ENCODE assay signal across 12 cellular contexts in the genomic region with DNA sequence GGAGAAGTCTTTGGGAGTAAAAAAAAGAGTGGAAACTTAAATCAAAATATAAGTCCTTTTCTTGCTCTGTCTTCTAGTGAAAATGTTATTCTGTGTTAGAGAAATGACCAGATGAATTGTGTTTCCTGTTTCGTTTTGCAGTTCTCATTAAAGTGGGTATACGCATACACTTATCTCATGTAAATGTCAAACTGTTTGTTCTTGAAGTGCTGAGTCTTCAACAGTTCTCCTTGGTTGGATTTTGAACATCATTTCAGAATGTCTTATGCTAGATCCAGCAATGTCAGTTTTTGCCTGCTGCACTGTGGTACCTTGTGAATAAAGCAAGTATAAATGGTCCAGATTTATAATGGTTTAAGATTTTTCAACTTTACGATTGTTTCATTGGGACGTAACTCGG.
A peak's percentile ranks its signal among the peaks of the same experiment; 100 is the strongest.
DNase-seq lines count a peak whose midpoint lies in the region; ATAC-seq and TF ChIP-seq lines count a peak whose summit lies in the region.
"Had no signal": no experiment of that assay in that cellular context is flagged by ENCODE, and none has a peak within 500 bp of the region (broad histone marks: within the 10 kb centered on the region; RNA-seq: fewer than 3 reads in every experiment).

No MANE protein-coding gene starts in this region.

- H3K27me3 Mint-ChIP-seq in activated CD4-positive, alpha-beta T cell treated with anti-CD3 and anti-CD28 coated beads, Interleukin-2, amount 10 ng/mL, durations not matched to agents 7 days and 5 days: no peaks in the 10 kb centered on the region
- H3K27me3 Mint-ChIP-seq in stimulated activated naive CD8-positive, alpha-beta T cell treated with anti-CD3 and anti-CD28 coated beads, Interleukin-15, amount 100 ng/mL, for 72 hours: no peaks in the 10 kb centered on the region

- in situ Hi-C loops in Panc1 (cut with HindIII; ENCODE audit: low pct_unique_long_range_greater_than_20kb, low sequenced_read_pairs): no loop called here

- intact Hi-C loops in Panc1 (cut with micrococcal nuclease; ENCODE audit: unreplicated experiment): no loop called here

- H3K4me3 Mint-ChIP-seq in activated CD4-positive, alpha-beta T cell treated with anti-CD3 and anti-CD28 coated beads, Interleukin-2, amount 10 ng/mL, durations not matched to agents 7 days and 5 days: no peak overlapping the region
- H3K4me3 Mint-ChIP-seq in stimulated activated naive CD8-positive, alpha-beta T cell treated with anti-CD3 and anti-CD28 coated beads, Interleukin-15, amount 100 ng/mL, for 72 hours: no peak overlapping the region
- H3K4me3 Mint-ChIP-seq: HFFc6 had no signal

- ATAC-seq in HG02642 (IDR thresholded peaks at IDR 0.05; ENCODE audit: poor library complexity, unreplicated experiment) (peak; percentile 43), Panc1 (no peak), GM21737 (IDR thresholded peaks at IDR 0.05; ENCODE audit: unreplicated experiment) (no peak)
- ATAC-seq in stimulated activated naive CD8-positive, alpha-beta T cell treated with anti-CD3 and anti-CD28 coated beads, Interleukin-15, amount 100 ng/mL, for 72 hours: peak; percentile 40

- no peak for TF ChIP-seq CTCF in Panc1 (IDR thresholded peaks at IDR 0.05)

- no peak for DNase-seq in activated CD4-positive, alpha-beta T cell treated with anti-CD3 and anti-CD28 coated beads, Interleukin-2, amount 10 ng/mL, durations not matched to agents 7 days and 5 days
- no peak for DNase-seq in activated CD4-positive, alpha-beta T cell treated with anti-CD3 and anti-CD28 coated beads for 4 hours
- no peak for DNase-seq in Panc1 (ENCODE audit: low read depth, low spot score)
- DNase-seq in stimulated activated naive CD8-positive, alpha-beta T cell treated with anti-CD3 and anti-CD28 coated beads, Interleukin-15, amount 100 ng/mL, for 72 hours: no peak
- no peak for DNase-seq in NCI-H526 (lab: John Stamatoyannopoulos, UW)
- no peak for DNase-seq in NCI-H146 treated with DMSO at 0.1 percent for 48 hours (lab: John Stamatoyannopoulos, UW; ENCODE audit: unreplicated experiment)
- DNase-seq: HFFc6, KG1, midbrain, T-helper 9 cell had no signal

- no peaks in the 10 kb centered on the region for H3K27me3 ChIP-seq in Panc1 (ENCODE audit: control insufficient read depth, insufficient read depth, low read length)

- H3K4me3 ChIP-seq in Panc1 (ENCODE audit: low read depth in 2 of 2, low read length in 2 of 2): no peak overlapping the region

- H3K27ac ChIP-seq in Panc1 (ENCODE audit: low read length): peak overlapping the region; percentile 97

- H3K9me3 Mint-ChIP-seq in activated CD4-positive, alpha-beta T cell treated with anti-CD3 and anti-CD28 coated beads, Interleukin-2, amount 10 ng/mL, durations not matched to agents 7 days and 5 days: no peaks in the 10 kb centered on the region
- H3K9me3 Mint-ChIP-seq in stimulated activated naive CD8-positive, alpha-beta T cell treated with anti-CD3 and anti-CD28 coated beads, Interleukin-15, amount 100 ng/mL, for 72 hours: no peaks in the 10 kb centered on the region

- no TSS peak for BruUV-seq in Panc1 (replicated peaks; lab: Mats Ljungman, UMichigan)

- CTCF ChIA-PET in activated CD4-positive, alpha-beta T cell treated with anti-CD3 and anti-CD28 coated beads, Interleukin-2, amount 10 ng/mL, durations not matched to agents 7 days and 5 days (lab: Charles Lee): no interaction called here
- CTCF ChIA-PET in Panc1 (lab: Charles Lee): no interaction called here

- no peaks in the 10 kb centered on the region for H3K9me3 ChIP-seq in Panc1 (ENCODE audit: control insufficient read depth, insufficient read depth, low read depth, low read length)

- H3K36me3 ChIP-seq in Panc1 (ENCODE audit: control insufficient read depth, insufficient read depth, low read length): 0 out of 2 replicates have a peak, but pooled peaks cover 2% of the 10 kb centered on the region

- POLR2A ChIA-PET in activated CD4-positive, alpha-beta T cell treated with anti-CD3 and anti-CD28 coated beads, Interleukin-2, amount 10 ng/mL, durations not matched to agents 7 days and 5 days (lab: Charles Lee): no interaction called here
- POLR2A ChIA-PET in Panc1 (lab: Charles Lee): interaction anchor here (0.6 kb wide), 1 partner anchor 546 kb away, joined by 6 read pairs; no protein-coding TSS in a partner anchor

- no peaks in the 10 kb centered on the region for H3K36me3 Mint-ChIP-seq in activated CD4-positive, alpha-beta T cell treated with anti-CD3 and anti-CD28 coated beads, Interleukin-2, amount 10 ng/mL, durations not matched to agents 7 days and 5 days (ENCODE audit: low read depth)

- H3K4me1 Mint-ChIP-seq in activated CD4-positive, alpha-beta T cell treated with anti-CD3 and anti-CD28 coated beads, Interleukin-2, amount 10 ng/mL, durations not matched to agents 7 days and 5 days: peaks cover 18% of the 10 kb centered on the region
- peaks cover 63% of the 10 kb centered on the region for H3K4me1 Mint-ChIP-seq in stimulated activated naive CD8-positive, alpha-beta T cell treated with anti-CD3 and anti-CD28 coated beads, Interleukin-15, amount 100 ng/mL, for 72 hours

- H3K27ac Mint-ChIP-seq in activated CD4-positive, alpha-beta T cell treated with anti-CD3 and anti-CD28 coated beads, Interleukin-2, amount 10 ng/mL, durations not matched to agents 7 days and 5 days: peak overlapping the region; percentile 14
- no peak overlapping the region for H3K27ac Mint-ChIP-seq in stimulated activated naive CD8-positive, alpha-beta T cell treated with anti-CD3 and anti-CD28 coated beads, Interleukin-15, amount 100 ng/mL, for 72 hours
- H3K27ac Mint-ChIP-seq: HFFc6 had no signal

- H3K4me1 ChIP-seq in Panc1 (ENCODE audit: control insufficient read depth, insufficient read depth, low read length): peaks cover 78% of the 10 kb centered on the region

Comparison
In these comparisons a context has a peak if more than half of its experiments do, and no peak if none do; other contexts are left out.
1. ATAC-seq: peak in HG02642 (single experiment) and stimulated activated naive CD8-positive, alpha-beta T cell treated with anti-CD3 and anti-CD28 coated beads, Interleukin-15, amount 100 ng/mL, for 72 hours (single experiment); none in Panc1 (single experiment) and GM21737 (single experiment).